In genomic region chr15:70670680-70671079, GRCh38 we compare ENCODE assay signal across 13 cellular contexts.
DNase-seq lines count a peak whose midpoint lies in the region; ATAC-seq, FAIRE-seq and TF ChIP-seq lines count a peak whose summit lies in the region.
"Had no signal": no experiment of that assay in that cellular context is flagged by ENCODE, and none has a peak within 500 bp of the region (broad histone marks: within the 10 kb centered on the region; RNA-seq: fewer than 3 reads in every experiment).

No MANE protein-coding gene starts in this region.

- POLR2A ChIA-PET in endothelial cell of umbilical vein (lab: Charles Lee), result no interaction called here

- H3K9ac ChIP-seq in endothelial cell of umbilical vein (replicated peaks; ENCODE audit: extremely low read depth, insufficient read depth, low read length), result no peak overlapping the region
- H3K9ac ChIP-seq in smooth muscle cell (ENCODE audit: low read depth), result no peak overlapping the region

- no peak for ATAC-seq in heart right ventricle
- no peak for ATAC-seq in left cardiac atrium
- ATAC-seq in HG02763 (IDR thresholded peaks at IDR 0.05; ENCODE audit: unreplicated experiment), result no peak

- H3K27ac ChIP-seq in heart right ventricle, result peak overlapping the region in 2 of 10 donors; percentile 36 to 63
- H3K27ac ChIP-seq in endothelial cell of umbilical vein (ENCODE audit: insufficient read depth, low read depth, low read length), result no peak overlapping the region
- H3K27ac ChIP-seq in smooth muscle cell (ENCODE audit: low read depth), result no peak overlapping the region

- H3K36me3 ChIP-seq in heart right ventricle (peaks cover 0 to 97% (median 25%) of the 10 kb centered on the region in 9 donors), endothelial cell of umbilical vein (ENCODE audit: control insufficient read depth in 2 of 2, extremely low read depth in 1 of 2, insufficient read depth in 2 of 2, low read length in 2 of 2) (peaks cover 18 to 52% of the 10 kb centered on the region in 2 experiments), smooth muscle cell (ENCODE audit: low read depth) (peaks cover 21% of the 10 kb centered on the region)

- TF ChIP-seq POLR2A in endothelial cell of umbilical vein (IDR thresholded peaks at IDR 0.05; ENCODE audit: low read depth, low read length), result no peak

- H3K9me3 ChIP-seq in heart right ventricle (no peaks in the 10 kb centered on the region), endothelial cell of umbilical vein (replicated peaks; ENCODE audit: control insufficient read depth, insufficient read depth, low read length) (no peaks in the 10 kb centered on the region), smooth muscle cell (replicated peaks; ENCODE audit: low read depth) (no peaks in the 10 kb centered on the region)

- no peak overlapping the region for H3K4me2 ChIP-seq in endothelial cell of umbilical vein (ENCODE audit: insufficient read depth, low read length)
- no peak overlapping the region for H3K4me2 ChIP-seq in smooth muscle cell

- H3K4me1 ChIP-seq in heart right ventricle (peaks cover 0 to 44% (median 31%) of the 10 kb centered on the region in 9 donors), endothelial cell of umbilical vein (ENCODE audit: control insufficient read depth, extremely low read depth, insufficient read depth, low read length) (peaks cover 6% of the 10 kb centered on the region), smooth muscle cell (ENCODE audit: low read depth) (no peaks in the 10 kb centered on the region)

- no peaks in the 10 kb centered on the region for H4K20me1 ChIP-seq in endothelial cell of umbilical vein (replicated peaks; ENCODE audit: control insufficient read depth, extremely low read depth, insufficient read depth, low read length)
- H4K20me1 ChIP-seq in smooth muscle cell (ENCODE audit: low read depth), result no peaks in the 10 kb centered on the region

- dilution Hi-C loops in endothelial cell of umbilical vein (cut with MboI; ENCODE audit: extremely low pct_ligation_motif_present, low sequenced_read_pairs), result no loop called here

- no peak for FAIRE-seq in endothelial cell of umbilical vein (lab: Jason Lieb, UNC)
- FAIRE-seq: GM19239, H54 had no signal

- H2AFZ ChIP-seq in endothelial cell of umbilical vein (ENCODE audit: low read depth, low read length) (no peak overlapping the region), smooth muscle cell (ENCODE audit: low read depth) (no peak overlapping the region)

- peaks cover 20% of the 10 kb centered on the region for H3F3A ChIP-seq in smooth muscle cell (ENCODE audit: low read depth)

- no peaks in the 10 kb centered on the region for H3K79me2 ChIP-seq in endothelial cell of umbilical vein (ENCODE audit: control insufficient read depth, insufficient read depth, low read length)
- H3K79me2 ChIP-seq in smooth muscle cell (ENCODE audit: low read depth), result peaks cover 4% of the 10 kb centered on the region

- no peak for DNase-seq in heart right ventricle
- DNase-seq in left cardiac atrium, result no peak
- peak; percentile 31 for DNase-seq in OCI-M1 (lab: John Stamatoyannopoulos, UW)
- peak; percentile 32 for DNase-seq in endothelial cell of umbilical vein (ENCODE audit: low read depth, low spot score)
- DNase-seq in smooth muscle cell (lab: John Stamatoyannopoulos, UW; ENCODE audit: unreplicated experiment), result no peak
- DNase-seq in activated CD4-positive, alpha-beta T cell treated with anti-CD3 and anti-CD28 coated beads for 48 hours, result no peak
- DNase-seq in putamen (ENCODE audit: low spot score), result no peak
- DNase-seq: activated T-cell treated with anti-CD3 and anti-CD28 coated beads, Interleukin-2, amount 50 U/mL, for 24 hours; T-helper 9 cell had no signal

- CTCF ChIA-PET in endothelial cell of umbilical vein (lab: Charles Lee), result interaction anchor here (4.6 kb wide), 1 partner anchor 52 kb away, joined by 19 read pairs; no protein-coding TSS in a partner anchor

- H3K27me3 ChIP-seq in heart right ventricle (no peaks in the 10 kb centered on the region), endothelial cell of umbilical vein (ENCODE audit: control insufficient read depth in 2 of 2, insufficient read depth in 2 of 2, low read length in 2 of 2) (no peaks in the 10 kb centered on the region), smooth muscle cell (ENCODE audit: low read depth) (no peaks in the 10 kb centered on the region)

- WGBS in heart right ventricle, 2 donors, result 96 to 98% methylated on average over 1 of the region's 1 CpG
- 91% methylated on average over 1 of the region's 1 CpG for whole genome bisulfite sequencing in smooth muscle cell (ENCODE audit: low lambda C conversion rate)

- TF ChIP-seq CTCF in heart right ventricle (IDR thresholded peaks at IDR 0.05) (peak in 5 of 9 donors; percentile 9 to 40 (median 29)), endothelial cell of umbilical vein (IDR thresholded peaks at IDR 0.05; ENCODE audit: extremely low read depth in 1 of 2, insufficient read depth in 1 of 2, low read depth in 1 of 2, low read length in 2 of 2) (no peak), smooth muscle cell (IDR thresholded peaks at IDR 0.05; ENCODE audit: borderline replicate concordance, insufficient read depth, poor library complexity, severe bottlenecking) (peak; percentile 20)

- peaks cover 3% of the 10 kb centered on the region for H3K9me1 ChIP-seq in endothelial cell of umbilical vein (replicated peaks; ENCODE audit: control insufficient read depth, extremely low read depth, insufficient read depth, low read length)

- no peak overlapping the region for H3K4me3 ChIP-seq in heart right ventricle
- H3K4me3 ChIP-seq in endothelial cell of umbilical vein (replicated peaks in 1 of 3; ENCODE audit: insufficient read depth in 1 of 3, low read depth in 1 of 3, low read length in 3 of 3), result no peak overlapping the region
- H3K4me3 ChIP-seq in smooth muscle cell, result no peak overlapping the region
- H3K4me3 ChIP-seq: lung had no signal

- no TSS peak for BruUV-seq in endothelial cell of umbilical vein (replicated peaks; lab: Mats Ljungman, UMichigan)

- intact Hi-C loops in heart right ventricle (cut with DNase I) (loop anchor here in 8 of 10 donors (10.0 kb wide), 2 partner anchors 54 to 204 kb away; no protein-coding TSS in a partner anchor), left cardiac atrium (cut with DNase I) (loop anchor here in 1 of 2 donors (10.0 kb wide), 1 partner anchor 54 kb away; no protein-coding TSS in a partner anchor), endothelial cell of umbilical vein (cut with micrococcal nuclease) (no loop called here)

TF ChIP-seq in endothelial cell of umbilical vein, 7 proteins besides CTCF, POLR2A, EP300 and RAD21:
- no peak for TF ChIP-seq JUN (IDR thresholded peaks at IDR 0.05; ENCODE audit: borderline replicate concordance, insufficient read depth, insufficient read length, low read depth)
- no peak for TF ChIP-seq EZH2 (IDR thresholded peaks at IDR 0.05; ENCODE audit: borderline replicate concordance, low read depth, low read length, severe bottlenecking)
- TF ChIP-seq GATA2 (IDR thresholded peaks at IDR 0.05; ENCODE audit: insufficient read depth, insufficient read length, low read depth, low read length), result no peak
- no peak for TF ChIP-seq MYC (IDR thresholded peaks at IDR 0.05; ENCODE audit: low read depth, low read length)
- TF ChIP-seq MAX (IDR thresholded peaks at IDR 0.05; ENCODE audit: insufficient read depth, insufficient read length), result no peak
- no peak for TF ChIP-seq POLR2AphosphoS5 (IDR thresholded peaks at IDR 0.05; ENCODE audit: insufficient read depth, low read depth, low read length)

Comparison
In these comparisons a context has a peak if more than half of its experiments do, and no peak if none do; other contexts are left out.
1. DNase-seq: peak in OCI-M1 (single experiment) and endothelial cell of umbilical vein (single experiment); none in heart right ventricle (0 of 2), left cardiac atrium (single experiment), smooth muscle cell (single experiment), activated CD4-positive, alpha-beta T cell treated with anti-CD3 and anti-CD28 coated beads for 48 hours (single experiment) and putamen (single experiment).
2. CTCF ChIP-seq: peak in heart right ventricle (5 of 9) and smooth muscle cell (single experiment); none in endothelial cell of umbilical vein (0 of 2).